13 cellular contexts compared by ENCODE assay signal in the genomic region with DNA sequence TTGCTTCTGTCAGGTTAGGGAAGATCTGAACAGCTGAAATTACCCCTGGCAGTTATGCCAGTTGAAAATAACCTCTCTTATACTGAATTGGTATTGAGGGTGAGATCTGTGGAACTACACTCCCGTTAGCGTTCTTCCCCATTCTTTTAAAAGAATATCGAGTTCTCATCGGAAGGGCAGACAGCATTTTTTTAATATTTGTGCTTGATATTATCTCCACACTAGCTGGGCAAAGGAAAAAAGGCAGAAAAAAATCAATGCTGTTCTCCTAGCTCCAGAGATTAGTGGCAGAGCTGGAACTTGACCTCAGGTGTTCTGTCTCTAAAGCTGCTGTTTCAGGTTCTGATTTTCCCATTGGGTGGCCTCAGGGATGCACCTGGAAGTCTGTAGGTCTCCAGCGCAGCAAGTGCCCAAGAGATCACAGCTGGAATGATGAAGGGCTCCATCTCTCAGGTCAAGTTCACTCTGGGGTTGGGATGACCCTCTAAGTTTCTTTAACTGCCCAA.
"Had no signal": no experiment of that assay in that cellular context is flagged by ENCODE, and none has a peak within 500 bp of the region (broad histone marks: within the 10 kb centered on the region; RNA-seq: fewer than 3 reads in every experiment).

No MANE protein-coding gene starts in this region.

- H3K36me3 ChIP-seq: uterus had no signal

- H3K27ac ChIP-seq: gastroesophageal sphincter, SK-N-MC, thyroid gland, uterus had no signal

- ATAC-seq: activated T-cell treated with anti-CD3 and anti-CD28 coated beads, Interleukin-2, amount 50 U/mL, for 72 hours; gastroesophageal sphincter had no signal

- H3K27ac Mint-ChIP-seq: activated T-cell treated with anti-CD3 and anti-CD28 coated beads, Interleukin-2, amount 50 U/mL, for 72 hours had no signal

- H3K9me3 Mint-ChIP-seq: activated B cell treated with CpG ODN at 0.5 μM for 24 hours; activated T-cell treated with anti-CD3 and anti-CD28 coated beads, Interleukin-2, amount 50 U/mL, for 72 hours had no signal

- H3K4me3 ChIP-seq: gastroesophageal sphincter, SK-N-MC, thyroid gland, uterus had no signal

- H3K27me3 Mint-ChIP-seq: activated B cell treated with CpG ODN at 0.5 μM for 24 hours had no signal

- H3K4me3 Mint-ChIP-seq: activated B cell treated with CpG ODN at 0.5 μM for 24 hours; activated T-cell treated with anti-CD3 and anti-CD28 coated beads, Interleukin-2, amount 50 U/mL, for 72 hours had no signal

- H3K9me3 ChIP-seq: gastroesophageal sphincter, thyroid gland, uterus had no signal

- H3K4me1 ChIP-seq: uterus had no signal

- DNase-seq: activated B cell treated with CpG ODN at 0.5 μM for 24 hours; activated CD4-positive, alpha-beta T cell treated with anti-CD3 and anti-CD28 coated beads, Interleukin-2, amount 50 U/mL, for 1 hour; activated T-cell treated with anti-CD3 and anti-CD28 coated beads, Interleukin-2, amount 50 U/mL, for 72 hours; dermis blood vessel endothelial cell; kidney; midbrain; stimulated activated CD4-positive, alpha-beta T cell treated with anti-CD3 and anti-CD28 coated beads, Interleukin-4, amount 100 ng/mL, for 1 hour; stimulated activated CD8-positive, alpha-beta memory T cell treated with anti-CD3 and anti-CD28 coated beads, Interleukin-4, amount 100 ng/mL, for 48 hours; T-helper 1 cell; thyroid gland; uterus had no signal

- H3K27me3 ChIP-seq: gastroesophageal sphincter, thyroid gland, uterus had no signal
